ENCODE assay signal across 25 cellular contexts in the genomic region with DNA sequence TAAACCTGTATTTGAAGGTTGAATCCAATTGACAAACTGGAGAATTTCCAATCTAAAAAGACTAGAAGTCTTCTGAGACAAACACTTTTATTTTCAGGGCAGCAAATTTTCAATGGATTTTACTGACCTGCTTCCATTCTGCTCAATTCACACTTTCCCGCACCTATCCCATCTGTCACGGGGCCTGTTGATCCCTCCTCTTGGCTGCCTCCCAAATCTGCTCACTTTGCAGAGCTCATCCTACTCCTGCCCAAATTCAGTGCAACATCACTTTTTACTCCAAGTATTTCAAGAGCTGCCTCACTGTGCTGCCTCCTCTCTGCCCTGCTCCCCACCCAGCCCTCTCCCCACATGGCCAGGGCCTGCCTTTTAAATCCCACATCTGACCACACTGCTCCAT. TPM values are rescaled to one million over a fixed set of nuclear protein-coding genes. Genes with fewer than 3 reads are reported as not detected.
DNase-seq lines count a peak whose midpoint lies in the region; ATAC-seq and TF ChIP-seq lines count a peak whose summit lies in the region.
"Had no signal": no experiment of that assay in that cellular context is flagged by ENCODE, and none has a peak within 500 bp of the region (broad histone marks: within the 10 kb centered on the region; RNA-seq: fewer than 3 reads in every experiment).

No MANE protein-coding gene starts in this region.

- H3K79me2 ChIP-seq in MM.1S (ENCODE audit: low read length), result 0 out of 2 replicates have a peak, but pooled peaks cover 13% of the 10 kb centered on the region

- no peak for DNase-seq in MM.1S
- peak; percentile 39 for DNase-seq in NCI-H524 treated with DMSO at 0.1 percent for 48 hours (lab: John Stamatoyannopoulos, UW)
- peak; percentile 89 for DNase-seq in cerebellum (ENCODE audit: low spot score)
- no peak for DNase-seq in stimulated activated effector memory CD8-positive, alpha-beta T cell treated with anti-CD3 and anti-CD28 coated beads, Interleukin-12 subunit alpha, Interleukin-12 subunit beta, amount 100 ng/mL, for 72 hours (ENCODE audit: low spot score in 2 of 2)
- no peak for DNase-seq in uterus
- DNase-seq in NCI-H1436 (lab: John Stamatoyannopoulos, UW), result no peak
- DNase-seq: activated CD4-positive, CD25-positive, alpha-beta regulatory T cell; activated CD8-positive, alpha-beta memory T cell treated with anti-CD3 and anti-CD28 coated beads, Interleukin-2, amount 10 ng/mL, durations not matched to agents 7 days and 5 days; activated naive CD8-positive, alpha-beta T cell treated with anti-CD3 and anti-CD28 coated beads, Interleukin-2, amount 50 U/mL, for 24 hours; activated T-cell treated with anti-CD3 and anti-CD28 coated beads, Interleukin-2, amount 50 U/mL, for 48 hours; effector CD8-positive, alpha-beta T cell; GOT3; heart right ventricle; NCI-H1105 treated with DMSO at 0.1 percent for 48 hours; NCI-H748 treated with DMSO at 0.1 percent for 48 hours; pancreas; RPMI8226; spleen; T-cell; trophoblast cell had no signal

- no peaks in the 10 kb centered on the region for H3K36me3 Mint-ChIP-seq in stimulated activated effector memory CD8-positive, alpha-beta T cell treated with anti-CD3 and anti-CD28 coated beads, Interleukin-12 subunit alpha, Interleukin-12 subunit beta, amount 100 ng/mL, for 72 hours
- H3K36me3 Mint-ChIP-seq: activated CD8-positive, alpha-beta memory T cell treated with anti-CD3 and anti-CD28 coated beads, Interleukin-2, amount 10 ng/mL, durations not matched to agents 7 days and 5 days; T-cell had no signal

- H3K27ac Mint-ChIP-seq in stimulated activated effector memory CD8-positive, alpha-beta T cell treated with anti-CD3 and anti-CD28 coated beads, Interleukin-12 subunit alpha, Interleukin-12 subunit beta, amount 100 ng/mL, for 72 hours, result peak overlapping the region; percentile 60
- H3K27ac Mint-ChIP-seq: activated CD8-positive, alpha-beta memory T cell treated with anti-CD3 and anti-CD28 coated beads, Interleukin-2, amount 10 ng/mL, durations not matched to agents 7 days and 5 days; activated naive CD8-positive, alpha-beta T cell treated with anti-CD3 and anti-CD28 coated beads, Interleukin-2, amount 50 U/mL, for 24 hours; IgD-negative memory B cell; T-cell had no signal

- H3K4me3 Mint-ChIP-seq in stimulated activated effector memory CD8-positive, alpha-beta T cell treated with anti-CD3 and anti-CD28 coated beads, Interleukin-12 subunit alpha, Interleukin-12 subunit beta, amount 100 ng/mL, for 72 hours, result no peak overlapping the region
- H3K4me3 Mint-ChIP-seq: activated CD8-positive, alpha-beta memory T cell treated with anti-CD3 and anti-CD28 coated beads, Interleukin-2, amount 10 ng/mL, durations not matched to agents 7 days and 5 days; activated naive CD8-positive, alpha-beta T cell treated with anti-CD3 and anti-CD28 coated beads, Interleukin-2, amount 50 U/mL, for 24 hours; IgD-negative memory B cell; neural crest cell; T-cell had no signal

- H3K36me3 ChIP-seq in MM.1S (replicated peaks; ENCODE audit: insufficient read depth, low read length), result no peaks in the 10 kb centered on the region
- no peaks in the 10 kb centered on the region for H3K36me3 ChIP-seq in uterus
- H3K36me3 ChIP-seq in gastroesophageal sphincter, result no peaks in the 10 kb centered on the region
- H3K36me3 ChIP-seq: heart right ventricle, pancreas, right atrium auricular region, SJSA1, spleen had no signal

- H4K20me1 ChIP-seq in MM.1S (ENCODE audit: insufficient read depth, low read length), result no peaks in the 10 kb centered on the region

- intact Hi-C loops in uterus (cut with DNase I; ENCODE audit: low total_unique reads), result no loop called here

- H3K9me3 ChIP-seq in MM.1S (replicated peaks; ENCODE audit: insufficient read depth, low read length) (no peaks in the 10 kb centered on the region), uterus (no peaks in the 10 kb centered on the region), gastroesophageal sphincter (no peaks in the 10 kb centered on the region)
- H3K9me3 ChIP-seq: heart right ventricle, pancreas, right atrium auricular region, SJSA1, spleen had no signal

- peak overlapping the region; percentile 70; the same call in 1 of the 2 replicates for H3K4me2 ChIP-seq in MM.1S (ENCODE audit: low read depth, low read length)

- no peaks in the 10 kb centered on the region for H3K27me3 ChIP-seq in MM.1S (replicated peaks; ENCODE audit: insufficient read depth, low read length)
- no peaks in the 10 kb centered on the region for H3K27me3 ChIP-seq in uterus
- H3K27me3 ChIP-seq in gastroesophageal sphincter, result no peaks in the 10 kb centered on the region
- H3K27me3 ChIP-seq: heart right ventricle, pancreas, right atrium auricular region, SJSA1, spleen had no signal

- H3K27ac ChIP-seq in MM.1S (ENCODE audit: low read length) (no peak overlapping the region), uterus (no peak overlapping the region), gastroesophageal sphincter (no peak overlapping the region)
- H3K27ac ChIP-seq: heart right ventricle, right atrium auricular region, SJSA1, spleen had no signal

- no peak overlapping the region for H3K9ac ChIP-seq in MM.1S (ENCODE audit: low read length)

- TF ChIP-seq EP300 in gastroesophageal sphincter (IDR thresholded peaks at IDR 0.05), result no peak

- H3K4me1 Mint-ChIP-seq in stimulated activated effector memory CD8-positive, alpha-beta T cell treated with anti-CD3 and anti-CD28 coated beads, Interleukin-12 subunit alpha, Interleukin-12 subunit beta, amount 100 ng/mL, for 72 hours, result peaks cover 16% of the 10 kb centered on the region
- H3K4me1 Mint-ChIP-seq: activated CD8-positive, alpha-beta memory T cell treated with anti-CD3 and anti-CD28 coated beads, Interleukin-2, amount 10 ng/mL, durations not matched to agents 7 days and 5 days; activated naive CD8-positive, alpha-beta T cell treated with anti-CD3 and anti-CD28 coated beads, Interleukin-2, amount 50 U/mL, for 24 hours; IgD-negative memory B cell; neural crest cell; T-cell had no signal

- no peak overlapping the region for H2AFZ ChIP-seq in MM.1S (ENCODE audit: low read length)

- WGBS in gastroesophageal sphincter (ENCODE audit: low coverage in 1 of 2), 2 donors, result 83 to 87% methylated on average over 2 of the region's 2 CpGs

- no peak for TF ChIP-seq CTCF in MM.1S (IDR thresholded peaks at IDR 0.05; ENCODE audit: low read length)
- no peak for TF ChIP-seq CTCF in uterus (IDR thresholded peaks at IDR 0.05)
- TF ChIP-seq CTCF in gastroesophageal sphincter (IDR thresholded peaks at IDR 0.05), result no peak

- peaks cover 9% of the 10 kb centered on the region; the same call in 1 of the 2 replicates for H3K4me1 ChIP-seq in MM.1S (ENCODE audit: low read length)
- H3K4me1 ChIP-seq in uterus, result no peaks in the 10 kb centered on the region
- H3K4me1 ChIP-seq in gastroesophageal sphincter, result no peaks in the 10 kb centered on the region
- H3K4me1 ChIP-seq: heart right ventricle, pancreas, right atrium auricular region, SJSA1 had no signal

- peak; percentile 11 for ATAC-seq in stimulated activated effector memory CD8-positive, alpha-beta T cell treated with anti-CD3 and anti-CD28 coated beads, Interleukin-12 subunit alpha, Interleukin-12 subunit beta, amount 100 ng/mL, for 72 hours
- ATAC-seq in gastroesophageal sphincter, result no peak
- ATAC-seq: activated CD8-positive, alpha-beta memory T cell treated with anti-CD3 and anti-CD28 coated beads, Interleukin-2, amount 10 ng/mL, durations not matched to agents 7 days and 5 days; activated naive CD8-positive, alpha-beta T cell treated with anti-CD3 and anti-CD28 coated beads, Interleukin-2, amount 50 U/mL, for 24 hours; heart right ventricle; T-cell had no signal

- H3K4me3 ChIP-seq in MM.1S (ENCODE audit: low read length), result no peak overlapping the region
- H3K4me3 ChIP-seq in uterus, result no peak overlapping the region
- no peak overlapping the region for H3K4me3 ChIP-seq in gastroesophageal sphincter
- H3K4me3 ChIP-seq: heart right ventricle, pancreas, right atrium auricular region, SJSA1, spleen had no signal

- TF ChIP-seq POLR2A in uterus (IDR thresholded peaks at IDR 0.05) (no peak), gastroesophageal sphincter (IDR thresholded peaks at IDR 0.05) (no peak)

- H3K9me2 ChIP-seq in MM.1S (replicated peaks; ENCODE audit: insufficient read depth, low read length), result no peaks in the 10 kb centered on the region

- H3K9me3 Mint-ChIP-seq in stimulated activated effector memory CD8-positive, alpha-beta T cell treated with anti-CD3 and anti-CD28 coated beads, Interleukin-12 subunit alpha, Interleukin-12 subunit beta, amount 100 ng/mL, for 72 hours, result no peaks in the 10 kb centered on the region
- H3K9me3 Mint-ChIP-seq: activated naive CD8-positive, alpha-beta T cell treated with anti-CD3 and anti-CD28 coated beads, Interleukin-2, amount 50 U/mL, for 24 hours; IgD-negative memory B cell; neural crest cell; T-cell had no signal

- no peaks in the 10 kb centered on the region for H3F3A ChIP-seq in MM.1S (ENCODE audit: insufficient read depth, low read length)

RNA-seq across cellular contexts. Expression of a gene that starts 35.1 kb away (rescaled TPM):
- total RNA-seq in cerebellum (74.3 TPM), uterus (10 to 100 TPM; 11.3 to 85.4 (median 15.7) TPM), gastroesophageal sphincter (10 to 100 TPM in 1 of 4 donors, 1 to 10 TPM in 3; 4.8 to 22.2 (median 8.0) TPM)

Comparison
In these comparisons a context has a peak if more than half of its experiments do, and no peak if none do; other contexts are left out.
1. DNase-seq: peak in NCI-H524 treated with DMSO at 0.1 percent for 48 hours (single experiment) and cerebellum (single experiment); none in MM.1S (single experiment), stimulated activated effector memory CD8-positive, alpha-beta T cell treated with anti-CD3 and anti-CD28 coated beads, Interleukin-12 subunit alpha, Interleukin-12 subunit beta, amount 100 ng/mL, for 72 hours (0 of 2), uterus (0 of 2) and NCI-H1436 (single experiment).